Comparison of ENCODE assay signal across 24 cellular contexts in the genomic region with DNA sequence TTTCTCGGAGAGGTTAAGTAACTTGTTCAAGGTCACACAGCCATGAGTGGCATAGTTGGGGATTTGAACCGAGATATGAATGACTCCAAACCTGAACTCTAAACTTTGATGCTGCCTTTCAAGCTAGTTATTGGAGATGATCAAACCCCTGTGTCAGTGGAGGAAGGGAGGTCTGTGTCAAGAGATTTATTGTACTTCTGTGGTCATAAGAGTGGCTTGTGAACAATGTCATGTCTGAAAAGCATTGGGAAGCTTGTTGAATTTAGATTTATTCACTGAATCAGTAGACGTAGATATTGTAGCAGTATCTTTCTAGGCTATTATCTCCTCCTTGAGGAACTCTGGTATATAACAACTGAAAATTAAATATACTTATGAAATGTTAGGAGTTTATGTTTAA. TPM values are rescaled to one million over a fixed set of nuclear protein-coding genes. Genes with fewer than 3 reads are reported as not detected.
DNase-seq lines count a peak whose midpoint lies in the region; ATAC-seq, FAIRE-seq and TF ChIP-seq lines count a peak whose summit lies in the region.
"Had no signal": no experiment of that assay in that cellular context is flagged by ENCODE, and none has a peak within 500 bp of the region (broad histone marks: within the 10 kb centered on the region; RNA-seq: fewer than 3 reads in every experiment).

No MANE protein-coding gene starts in this region.

- no peak for FAIRE-seq in small intestine (lab: Jason Lieb, UNC)
- FAIRE-seq: A204.1, bronchial epithelial cell, frontal cortex, H1 had no signal

- H3K4me3 ChIP-seq in small intestine (ENCODE audit: low read depth in 1 of 2, low read length in 2 of 2): no peak overlapping the region
- H3K4me3 ChIP-seq: coronary artery, tibial nerve had no signal

- CTCF ChIA-PET in activated CD8-positive, alpha-beta T cell treated with anti-CD3 and anti-CD28 coated beads for 36 hours (lab: Charles Lee): interaction anchor here (1.1 kb wide), 1 partner anchor 51 kb away, joined by 3 read pairs; no protein-coding TSS in a partner anchor
- CTCF ChIA-PET in activated CD8-positive, alpha-beta T cell treated with anti-CD3 and anti-CD28 coated beads, Interleukin-2, amount 10 ng/mL, durations not matched to agents 7 days and 5 days (lab: Charles Lee): interaction anchor here (0.7 to 1.4 kb wide), 5 partner anchors 14 to 50 kb away, joined by 3 to 4 read pairs (median 3); no protein-coding TSS in a partner anchor
- CTCF ChIA-PET in activated B cell treated with CpG ODN at 0.5 μM for 24 hours (lab: Charles Lee): interaction anchor here (1.0 to 1.6 kb wide), 4 partner anchors 14 to 228 kb away, joined by 3 to 5 read pairs (median 4); no protein-coding TSS in a partner anchor

- no peaks in the 10 kb centered on the region for H3K27me3 Mint-ChIP-seq in activated CD8-positive, alpha-beta T cell treated with anti-CD3 and anti-CD28 coated beads for 36 hours
- H3K27me3 Mint-ChIP-seq in activated CD8-positive, alpha-beta T cell treated with anti-CD3 and anti-CD28 coated beads, Interleukin-2, amount 10 ng/mL, durations not matched to agents 7 days and 5 days (ENCODE audit: low read depth): no peaks in the 10 kb centered on the region
- H3K27me3 Mint-ChIP-seq in activated B cell treated with CpG ODN at 0.5 μM for 24 hours (no peaks in the 10 kb centered on the region), immature natural killer cell (ENCODE audit: low read depth in 3 of 3) (no peaks in the 10 kb centered on the region)
- no peaks in the 10 kb centered on the region for H3K27me3 Mint-ChIP-seq in stimulated activated naive B cell treated with anti-CD40 and anti-IgM and Interleukin-4, amounts not matched to agents 10 μg/mL and 1 μg/mL and 100 μg/mL, for 72 hours
- H3K27me3 Mint-ChIP-seq: activated CD4-positive, alpha-beta T cell treated with anti-CD3 and anti-CD28 coated beads, Interleukin-2, amount 10 ng/mL, durations not matched to agents 7 days and 5 days had no signal

- DNase-seq in activated CD8-positive, alpha-beta T cell treated with anti-CD3 and anti-CD28 coated beads for 36 hours: no peak
- DNase-seq in activated CD8-positive, alpha-beta T cell treated with anti-CD3 and anti-CD28 coated beads, Interleukin-2, amount 10 ng/mL, durations not matched to agents 7 days and 5 days: no peak
- no peak for DNase-seq in activated B cell treated with CpG ODN at 0.5 μM for 24 hours
- no peak for DNase-seq in immature natural killer cell
- DNase-seq in stimulated activated naive B cell treated with anti-CD40 and anti-IgM and Interleukin-4, amounts not matched to agents 10 μg/mL and 1 μg/mL and 100 μg/mL, for 72 hours: no peak
- DNase-seq in NK-92 (lab: John Stamatoyannopoulos, UW; ENCODE audit: unreplicated experiment): no peak
- no peak for DNase-seq in ureter (ENCODE audit: low spot score)
- DNase-seq in small intestine: no peak
- DNase-seq: activated CD4-positive, alpha-beta T cell treated with anti-CD3 and anti-CD28 coated beads, Interleukin-2, amount 10 ng/mL, durations not matched to agents 7 days and 5 days; activated naive CD4-positive, alpha-beta T cell treated with anti-CD3 and anti-CD28 coated beads, Interleukin-2, amount 50 U/mL, for 16 hours; GDM1; hippocampal formation; mesenchymal stem cell; NCI-H1436 treated with DMSO at 0.1 percent for 48 hours; NCI-H446; PC-3; T-helper 9 cell had no signal

- H3K27ac ChIP-seq in small intestine (ENCODE audit: low read depth in 1 of 2, low read length in 1 of 2): no peak overlapping the region
- H3K27ac ChIP-seq: coronary artery, tibial nerve had no signal

- H3K9me3 ChIP-seq in small intestine (ENCODE audit: control insufficient read depth, low read depth): no peaks in the 10 kb centered on the region
- H3K9me3 ChIP-seq: tibial nerve had no signal

- no peak overlapping the region for H3K4me3 Mint-ChIP-seq in activated CD8-positive, alpha-beta T cell treated with anti-CD3 and anti-CD28 coated beads for 36 hours
- no peak overlapping the region for H3K4me3 Mint-ChIP-seq in activated CD8-positive, alpha-beta T cell treated with anti-CD3 and anti-CD28 coated beads, Interleukin-2, amount 10 ng/mL, durations not matched to agents 7 days and 5 days
- H3K4me3 Mint-ChIP-seq in activated B cell treated with CpG ODN at 0.5 μM for 24 hours: no peak overlapping the region
- no peak overlapping the region for H3K4me3 Mint-ChIP-seq in immature natural killer cell
- H3K4me3 Mint-ChIP-seq in stimulated activated naive B cell treated with anti-CD40 and anti-IgM and Interleukin-4, amounts not matched to agents 10 μg/mL and 1 μg/mL and 100 μg/mL, for 72 hours: no peak overlapping the region
- H3K4me3 Mint-ChIP-seq: activated CD4-positive, alpha-beta T cell treated with anti-CD3 and anti-CD28 coated beads, Interleukin-2, amount 10 ng/mL, durations not matched to agents 7 days and 5 days had no signal

- POLR2A ChIA-PET in activated CD8-positive, alpha-beta T cell treated with anti-CD3 and anti-CD28 coated beads for 36 hours (lab: Charles Lee): interaction anchor here (1.2 kb wide), 1 partner anchor 199 kb away, joined by 4 read pairs; no protein-coding TSS in a partner anchor
- POLR2A ChIA-PET in activated CD8-positive, alpha-beta T cell treated with anti-CD3 and anti-CD28 coated beads, Interleukin-2, amount 10 ng/mL, durations not matched to agents 7 days and 5 days (lab: Charles Lee): no interaction called here
- POLR2A ChIA-PET in activated B cell treated with CpG ODN at 0.5 μM for 24 hours (lab: Charles Lee): interaction anchor here (1.0 to 1.5 kb wide), 3 partner anchors 8 to 25 kb away, joined by 4 to 5 read pairs (median 4); no protein-coding TSS in a partner anchor

- H3K36me3 Mint-ChIP-seq in activated CD8-positive, alpha-beta T cell treated with anti-CD3 and anti-CD28 coated beads for 36 hours (ENCODE audit: low read depth): peaks cover 9% of the 10 kb centered on the region
- peaks cover 21% of the 10 kb centered on the region for H3K36me3 Mint-ChIP-seq in activated CD8-positive, alpha-beta T cell treated with anti-CD3 and anti-CD28 coated beads, Interleukin-2, amount 10 ng/mL, durations not matched to agents 7 days and 5 days (ENCODE audit: low read depth)
- peaks cover 32% of the 10 kb centered on the region for H3K36me3 Mint-ChIP-seq in activated B cell treated with CpG ODN at 0.5 μM for 24 hours (ENCODE audit: low read depth)
- H3K36me3 Mint-ChIP-seq in immature natural killer cell: peaks cover 0 to 6% (median 2%) of the 10 kb centered on the region in 3 donors
- H3K36me3 Mint-ChIP-seq in stimulated activated naive B cell treated with anti-CD40 and anti-IgM and Interleukin-4, amounts not matched to agents 10 μg/mL and 1 μg/mL and 100 μg/mL, for 72 hours: peaks cover 7 to 13% of the 10 kb centered on the region in 2 donors

- peaks cover 7% of the 10 kb centered on the region for H3K4me1 Mint-ChIP-seq in activated CD8-positive, alpha-beta T cell treated with anti-CD3 and anti-CD28 coated beads for 36 hours (ENCODE audit: low read depth)
- no peaks in the 10 kb centered on the region for H3K4me1 Mint-ChIP-seq in activated CD8-positive, alpha-beta T cell treated with anti-CD3 and anti-CD28 coated beads, Interleukin-2, amount 10 ng/mL, durations not matched to agents 7 days and 5 days (ENCODE audit: low read depth)
- H3K4me1 Mint-ChIP-seq in activated B cell treated with CpG ODN at 0.5 μM for 24 hours (peaks cover 68% of the 10 kb centered on the region), immature natural killer cell (peaks cover 12 to 44% of the 10 kb centered on the region in 2 donors)
- peaks cover 28 to 57% of the 10 kb centered on the region in 2 donors for H3K4me1 Mint-ChIP-seq in stimulated activated naive B cell treated with anti-CD40 and anti-IgM and Interleukin-4, amounts not matched to agents 10 μg/mL and 1 μg/mL and 100 μg/mL, for 72 hours
- H3K4me1 Mint-ChIP-seq: activated CD4-positive, alpha-beta T cell treated with anti-CD3 and anti-CD28 coated beads, Interleukin-2, amount 10 ng/mL, durations not matched to agents 7 days and 5 days had no signal

- 70 to 81% (median 77%) methylated on average over 3 of the region's 3 CpGs for WGBS in small intestine, 3 donors

- peak overlapping the region; percentile 16 for H3K27ac Mint-ChIP-seq in activated CD8-positive, alpha-beta T cell treated with anti-CD3 and anti-CD28 coated beads for 36 hours
- no peak overlapping the region for H3K27ac Mint-ChIP-seq in activated CD8-positive, alpha-beta T cell treated with anti-CD3 and anti-CD28 coated beads, Interleukin-2, amount 10 ng/mL, durations not matched to agents 7 days and 5 days
- peak overlapping the region; percentile 77 for H3K27ac Mint-ChIP-seq in activated B cell treated with CpG ODN at 0.5 μM for 24 hours
- H3K27ac Mint-ChIP-seq in immature natural killer cell: peak overlapping the region in 5 of 6 donors; percentile 1 to 80 (median 13)
- peak overlapping the region; percentile 70 for H3K27ac Mint-ChIP-seq in stimulated activated naive B cell treated with anti-CD40 and anti-IgM and Interleukin-4, amounts not matched to agents 10 μg/mL and 1 μg/mL and 100 μg/mL, for 72 hours
- H3K27ac Mint-ChIP-seq: activated CD4-positive, alpha-beta T cell treated with anti-CD3 and anti-CD28 coated beads, Interleukin-2, amount 10 ng/mL, durations not matched to agents 7 days and 5 days had no signal

- no peaks in the 10 kb centered on the region for H3K9me3 Mint-ChIP-seq in activated CD8-positive, alpha-beta T cell treated with anti-CD3 and anti-CD28 coated beads for 36 hours
- no peaks in the 10 kb centered on the region for H3K9me3 Mint-ChIP-seq in activated CD8-positive, alpha-beta T cell treated with anti-CD3 and anti-CD28 coated beads, Interleukin-2, amount 10 ng/mL, durations not matched to agents 7 days and 5 days (ENCODE audit: insufficient read depth)
- H3K9me3 Mint-ChIP-seq in activated B cell treated with CpG ODN at 0.5 μM for 24 hours (no peaks in the 10 kb centered on the region), immature natural killer cell (no peaks in the 10 kb centered on the region)
- no peaks in the 10 kb centered on the region for H3K9me3 Mint-ChIP-seq in stimulated activated naive B cell treated with anti-CD40 and anti-IgM and Interleukin-4, amounts not matched to agents 10 μg/mL and 1 μg/mL and 100 μg/mL, for 72 hours
- H3K9me3 Mint-ChIP-seq: activated CD4-positive, alpha-beta T cell treated with anti-CD3 and anti-CD28 coated beads, Interleukin-2, amount 10 ng/mL, durations not matched to agents 7 days and 5 days had no signal

- H3K4me1 ChIP-seq in small intestine (ENCODE audit: control insufficient read depth in 2 of 2, insufficient read depth in 1 of 2, low read depth in 1 of 2, low read length in 1 of 2): no peaks in the 10 kb centered on the region
- H3K4me1 ChIP-seq: tibial nerve had no signal

- H3K27me3 ChIP-seq in small intestine (ENCODE audit: control insufficient read depth in 2 of 2, insufficient read depth in 2 of 2, low read length in 2 of 2): no peaks in the 10 kb centered on the region
- H3K27me3 ChIP-seq: tibial nerve had no signal

- intact Hi-C loops in activated CD8-positive, alpha-beta T cell treated with anti-CD3 and anti-CD28 coated beads for 36 hours (cut with micrococcal nuclease): no loop called here
- intact Hi-C loops in activated B cell treated with CpG ODN at 0.5 μM for 24 hours (cut with micrococcal nuclease): loop anchor here (1.0 kb wide), 1 partner anchor 10 kb away; no protein-coding TSS in a partner anchor

- no peak for TF ChIP-seq CTCF in activated CD8-positive, alpha-beta T cell treated with anti-CD3 and anti-CD28 coated beads for 36 hours (IDR thresholded peaks at IDR 0.05)
- no peak for TF ChIP-seq CTCF in activated B cell treated with CpG ODN at 0.5 μM for 24 hours (IDR thresholded peaks at IDR 0.05)

- H3K36me3 ChIP-seq in small intestine (ENCODE audit: control insufficient read depth in 2 of 2, insufficient read depth in 2 of 2, low read length in 2 of 2): no peaks in the 10 kb centered on the region
- H3K36me3 ChIP-seq: tibial nerve had no signal

- ATAC-seq in activated CD8-positive, alpha-beta T cell treated with anti-CD3 and anti-CD28 coated beads for 36 hours: no peak
- ATAC-seq in activated CD8-positive, alpha-beta T cell treated with anti-CD3 and anti-CD28 coated beads, Interleukin-2, amount 10 ng/mL, durations not matched to agents 7 days and 5 days: no peak
- no peak for ATAC-seq in activated B cell treated with CpG ODN at 0.5 μM for 24 hours (ENCODE audit: low read depth)
- no peak for ATAC-seq in stimulated activated naive B cell treated with anti-CD40 and anti-IgM and Interleukin-4, amounts not matched to agents 10 μg/mL and 1 μg/mL and 100 μg/mL, for 72 hours (replicated peaks)
- ATAC-seq: esophagus mucosa, PC-3 had no signal

RNA-seq across cellular contexts. Expression of a gene that starts 27.3 kb away (rescaled TPM):
- total RNA-seq in activated CD8-positive, alpha-beta T cell treated with anti-CD3 and anti-CD28 coated beads for 36 hours: 10 to 100 TPM; 47.8 to 51.1 TPM
- 10 to 100 TPM; 39.2 to 42.7 TPM for total RNA-seq in activated CD8-positive, alpha-beta T cell treated with anti-CD3 and anti-CD28 coated beads, Interleukin-2, amount 10 ng/mL, durations not matched to agents 7 days and 5 days
- total RNA-seq in activated B cell treated with CpG ODN at 0.5 μM for 24 hours (28.9 and 32.3 TPM in 2 replicates), ureter (2.6 TPM)
- polyA plus RNA-seq in immature natural killer cell (10 to 100 TPM; 50.1 to 54.3 (median 51.8) TPM), small intestine (1 to 10 TPM; 1.3 to 6.0 (median 3.8) TPM)
